ENCODE assay signal across 8 cellular contexts in the genomic region with DNA sequence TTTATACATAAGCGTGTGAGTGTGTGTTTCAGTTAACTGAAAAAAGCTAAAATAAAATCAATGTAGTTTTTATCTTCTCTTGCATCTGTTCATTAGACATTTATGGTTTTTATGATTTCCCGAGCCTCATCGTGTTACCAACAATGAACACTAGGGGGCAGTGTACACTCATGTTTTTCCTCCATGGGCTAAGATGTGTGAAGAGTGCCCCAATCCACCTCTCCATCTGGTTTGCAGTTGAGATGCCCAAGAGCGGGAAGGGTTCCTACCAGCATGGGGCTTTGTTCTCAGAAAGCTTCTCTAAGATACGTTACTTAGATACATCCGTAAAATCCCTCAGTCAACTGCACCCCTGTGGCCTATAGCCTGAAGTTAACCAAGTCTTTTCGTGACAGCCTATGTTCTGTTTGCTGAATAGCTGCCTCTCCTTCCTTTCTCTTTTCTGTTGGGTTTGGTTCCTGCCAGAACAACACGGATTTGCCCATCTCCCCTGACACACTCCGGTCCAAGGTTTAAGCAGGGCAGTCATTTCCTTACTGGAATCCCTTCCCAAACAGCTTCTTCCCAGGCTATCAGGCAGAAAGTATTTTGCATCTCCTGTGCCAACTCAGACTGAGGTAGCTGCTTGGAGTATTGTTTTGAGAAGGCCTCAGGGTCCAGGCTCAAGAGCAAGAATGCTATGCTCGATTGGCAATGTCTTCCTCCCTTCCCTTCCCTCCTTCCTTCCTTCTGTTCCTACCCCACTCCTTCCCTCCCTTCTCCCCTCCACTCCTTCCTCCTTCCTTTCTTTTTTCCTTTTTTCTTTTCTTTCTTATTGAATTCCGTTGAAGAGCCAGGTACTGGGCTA. TPM values are rescaled to one million over a fixed set of nuclear protein-coding genes. Genes with fewer than 3 reads are reported as not detected.
DNase-seq lines count a peak whose midpoint lies in the region; ATAC-seq, FAIRE-seq and TF ChIP-seq lines count a peak whose summit lies in the region.

No MANE protein-coding gene starts in this region.

- no peak overlapping the region for H3K23ac ChIP-seq in IMR-90 (ENCODE audit: low read depth, low read length)

- no peaks in the 10 kb centered on the region for H3K9me3 ChIP-seq in IMR-90 (ENCODE audit: control insufficient read depth, insufficient read depth, low read length)

- H3K79me1 ChIP-seq in IMR-90 (ENCODE audit: low read depth in 1 of 2, low read length in 2 of 2) = no peaks in the 10 kb centered on the region

- H3K14ac ChIP-seq in IMR-90 (replicated peaks; ENCODE audit: low read depth, low read length) = no peak overlapping the region

- H3K27ac Mint-ChIP-seq in T-cell = peak overlapping the region in 1 of 2 donors; percentile 56

- FAIRE-seq in bronchial epithelial cell (lab: Jason Lieb, UNC) = peak; percentile 58

- no peaks in the 10 kb centered on the region for H4K20me1 ChIP-seq in IMR-90 (ENCODE audit: insufficient read depth, low read length)

- peak; percentile 73 for TF ChIP-seq CTCF in IMR-90 (conservative IDR thresholded peaks at IDR 0.05; ENCODE audit: low read depth, low read length)
- peak; percentile 64 for TF ChIP-seq CTCF in bronchial epithelial cell (IDR thresholded peaks at IDR 0.05; ENCODE audit: insufficient read depth, low read length, severe bottlenecking)

- no peak overlapping the region for H3K4me3 Mint-ChIP-seq in T-cell

- no peak overlapping the region for H2BK120ac ChIP-seq in IMR-90 (ENCODE audit: low read depth, low read length)

- no peak overlapping the region for H4K8ac ChIP-seq in IMR-90 (ENCODE audit: low read depth in 2 of 2, low read length in 2 of 2)

- H3K4me1 ChIP-seq in IMR-90 (ENCODE audit: control insufficient read depth, insufficient read depth, low read length) = no peaks in the 10 kb centered on the region

- ATAC-seq in IMR-90 (ENCODE audit: low read depth) (peak; percentile 80), T-cell (replicated peaks in 1 of 4) (peak; percentile 43 to 60 (median 52)), HG02870 (IDR thresholded peaks at IDR 0.05; ENCODE audit: unreplicated experiment) (no peak)

- no peak overlapping the region for H3K4me2 ChIP-seq in IMR-90 (ENCODE audit: low read depth, low read length)

- H4K91ac ChIP-seq in IMR-90 (ENCODE audit: insufficient read depth, low read depth, low read length) = no peak overlapping the region

- H3K36me3 Mint-ChIP-seq in T-cell = no peaks in the 10 kb centered on the region

- peaks cover 8 to 19% (median 14%) of the 10 kb centered on the region in 3 donors for H3K4me1 Mint-ChIP-seq in T-cell

- in situ Hi-C loops in IMR-90 (cut with MboI; ENCODE audit: low sequenced_read_pairs) = no loop called here

- peak; percentile 26 for DNase-seq in NCI-H510A treated with DMSO at 0.1 percent for 48 hours (lab: John Stamatoyannopoulos, UW)
- DNase-seq in NCI-H510A (lab: John Stamatoyannopoulos, UW) = no peak
- peak; percentile 50 for DNase-seq in IMR-90
- DNase-seq in T-cell = peak in 24 of 34 experiments; percentile 6 to 48 (median 30)
- DNase-seq in bronchial epithelial cell (ENCODE audit: low read depth) = peak; percentile 31
- peak; percentile 48 for DNase-seq in kidney tubule cell (ENCODE audit: low spot score)
- DNase-seq in stimulated activated CD8-positive, alpha-beta memory T cell treated with anti-CD3 and anti-CD28 coated beads, Interleukin-4, amount 100 ng/mL, for 48 hours = peak; percentile 64

- H2BK20ac ChIP-seq in IMR-90 (ENCODE audit: low read depth, low read length) = no peak overlapping the region

- H3K4me3 ChIP-seq in IMR-90 (ENCODE audit: insufficient read depth, low read depth, low read length) (no peak overlapping the region), bronchial epithelial cell (ENCODE audit: low read depth, low read length) (no peak overlapping the region)

- peak; percentile 58 for TF ChIP-seq RAD21 in IMR-90 (IDR thresholded peaks at IDR 0.05; ENCODE audit: low read length)

- no peak overlapping the region for H3K56ac ChIP-seq in IMR-90 (ENCODE audit: extremely low read depth, insufficient read depth, low read length)

- H3K27me3 Mint-ChIP-seq in T-cell = peaks cover 13 to 17% of the 10 kb centered on the region in 2 donors

- H4K5ac ChIP-seq in IMR-90 (ENCODE audit: low read depth, low read length) = no peak overlapping the region

- no peak overlapping the region for H3K9ac ChIP-seq in IMR-90 (ENCODE audit: low read depth, low read length)

- H2AK5ac ChIP-seq in IMR-90 (ENCODE audit: low read depth, low read length) = no peak overlapping the region

- BruUV-seq in IMR-90 (replicated peaks; lab: Mats Ljungman, UMichigan) = no TSS peak

- CTCF ChIA-PET in IMR-90 (lab: Yijun Ruan, JAX) (interaction anchor here (0.7 to 4.4 kb wide), 4 partner anchors 9 to 1320 kb away, joined by 3 to 16 read pairs (median 4); a partner anchor contains a TSS), T-cell (lab: Charles Lee) (interaction anchor here (0.6 to 4.2 kb wide), 18 partner anchors 8 to 1896 kb away, joined by 3 to 93 read pairs (median 5); a partner anchor contains a TSS)

- no peak overlapping the region for H3K4ac ChIP-seq in IMR-90 (ENCODE audit: low read depth, low read length)

- POLR2A ChIA-PET in IMR-90 (lab: Charles Lee; ENCODE audit: unreplicated experiment) (no interaction called here), T-cell (lab: Charles Lee) (interaction anchor here in 1 of 2 donors (1.1 kb wide), 1 partner anchor 13 kb away, joined by 3 read pairs; a partner anchor contains a TSS)

- H3K9me1 ChIP-seq in IMR-90 (ENCODE audit: insufficient read depth, low read length) = 0 out of 2 replicates have a peak, but pooled peaks cover 2% of the 10 kb centered on the region

- peaks cover 0 to 5% (median 4%) of the 10 kb centered on the region in 3 donors for H3K9me3 Mint-ChIP-seq in T-cell

- H2BK5ac ChIP-seq in IMR-90 (ENCODE audit: low read depth, low read length, poor library complexity, severe bottlenecking) = no peak overlapping the region

- WGBS in IMR-90 (ENCODE audit: extremely low coverage in 2 of 2, insufficient read length in 1 of 2), 2 experiments = 59% methylated on average over 4 of the region's 11 CpGs; no CpG with 5 or more reads in 1 of the 2 experiments

- H3K18ac ChIP-seq in IMR-90 (ENCODE audit: low read depth, low read length) = no peak overlapping the region

- no peak overlapping the region for H3K27ac ChIP-seq in IMR-90 (ENCODE audit: insufficient read depth, low read length)

- H3K27me3 ChIP-seq in IMR-90 (ENCODE audit: control insufficient read depth, insufficient read depth, low read length) (peaks cover 8% of the 10 kb centered on the region), bronchial epithelial cell (ENCODE audit: control insufficient read depth, insufficient read depth, low read length) (no peaks in the 10 kb centered on the region)

- H2AFZ ChIP-seq in IMR-90 (replicated peaks; ENCODE audit: low read length, poor library complexity) = peak overlapping the region; percentile 36

- H3K36me3 ChIP-seq in IMR-90 (ENCODE audit: control insufficient read depth, insufficient read depth, low read length) (no peaks in the 10 kb centered on the region), bronchial epithelial cell (ENCODE audit: control insufficient read depth, insufficient read depth, low read length) (no peaks in the 10 kb centered on the region)

- no peak overlapping the region for H2BK15ac ChIP-seq in IMR-90 (ENCODE audit: low read depth, low read length)

- H2AK9ac ChIP-seq in IMR-90 (replicated peaks; ENCODE audit: low read depth, low read length, poor library complexity) = no peak overlapping the region

- TF ChIP-seq POLR2A in IMR-90 (IDR thresholded peaks at IDR 0.05; ENCODE audit: low read depth, low read length) = no peak

- intact Hi-C loops in IMR-90 (cut with micrococcal nuclease) = loop anchor here (1.0 to 10.0 kb wide), 3 partner anchors 564 to 1894 kb away; a partner anchor contains a TSS

- dilution Hi-C loops in IMR-90 (cut with HindIII; ENCODE audit: low sequenced_read_pairs, unreplicated experiment) = no loop called here

TF ChIP-seq in IMR-90, 13 proteins besides CTCF, POLR2A, EP300 and RAD21:
- TF ChIP-seq CEBPB (IDR thresholded peaks at IDR 0.05; ENCODE audit: low read depth, low read length) (no peak), RCOR1 (IDR thresholded peaks at IDR 0.05; ENCODE audit: insufficient replicate concordance, low read length) (no peak), SMC3 (IDR thresholded peaks at IDR 0.05; ENCODE audit: low read depth, low read length) (no peak; the same call in 1 of the 2 replicates), FOS (IDR thresholded peaks at IDR 0.05; ENCODE audit: low read depth, low read length) (no peak), RFX5 (IDR thresholded peaks at IDR 0.05; ENCODE audit: low read depth, low read length) (no peak), MXI1 (IDR thresholded peaks at IDR 0.05; ENCODE audit: borderline replicate concordance, low read depth, low read length) (no peak), BHLHE40 (IDR thresholded peaks at IDR 0.05; ENCODE audit: low read depth, low read length) (no peak), MAZ (IDR thresholded peaks at IDR 0.05; ENCODE audit: borderline replicate concordance, low read depth, low read length) (no peak)
- TF ChIP-seq, protein P1, sequence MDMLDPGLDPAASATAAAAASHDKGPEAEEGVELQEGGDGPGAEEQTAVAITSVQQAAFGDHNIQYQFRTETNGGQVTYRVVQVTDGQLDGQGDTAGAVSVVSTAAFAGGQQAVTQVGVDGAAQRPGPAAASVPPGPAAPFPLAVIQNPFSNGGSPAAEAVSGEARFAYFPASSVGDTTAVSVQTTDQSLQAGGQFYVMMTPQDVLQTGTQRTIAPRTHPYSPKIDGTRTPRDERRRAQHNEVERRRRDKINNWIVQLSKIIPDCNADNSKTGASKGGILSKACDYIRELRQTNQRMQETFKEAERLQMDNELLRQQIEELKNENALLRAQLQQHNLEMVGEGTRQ (IDR thresholded peaks at IDR 0.05; ENCODE audit: low read depth, low read length) = no peak

RNA-seq across cellular contexts. Expression of a gene that starts 12.9 kb away (rescaled TPM):
- total RNA-seq in IMR-90 (2012; rRNA removed) = 70.8 and 80.7 TPM in 2 replicates
- polyA plus RNA-seq in IMR-90 (2012; rRNA removed) = 71.4 and 75.2 TPM in 2 replicates
- 38.2 and 39.0 TPM in 2 replicates for polyA plus RNA-seq in IMR-90 (2012; cell fraction: cytosol; rRNA removed)
- polyA plus RNA-seq in IMR-90 (2012; cell fraction: nucleus; rRNA removed; ENCODE audit: low replicate concordance) = 106 and 153 TPM in 2 replicates
- 10 to 100 TPM; 62.5 to 71.6 (median 66.4) TPM for total RNA-seq in T-cell
- 73.5 and 85.8 TPM in 2 replicates for total RNA-seq in bronchial epithelial cell
